In the genomic region with DNA sequence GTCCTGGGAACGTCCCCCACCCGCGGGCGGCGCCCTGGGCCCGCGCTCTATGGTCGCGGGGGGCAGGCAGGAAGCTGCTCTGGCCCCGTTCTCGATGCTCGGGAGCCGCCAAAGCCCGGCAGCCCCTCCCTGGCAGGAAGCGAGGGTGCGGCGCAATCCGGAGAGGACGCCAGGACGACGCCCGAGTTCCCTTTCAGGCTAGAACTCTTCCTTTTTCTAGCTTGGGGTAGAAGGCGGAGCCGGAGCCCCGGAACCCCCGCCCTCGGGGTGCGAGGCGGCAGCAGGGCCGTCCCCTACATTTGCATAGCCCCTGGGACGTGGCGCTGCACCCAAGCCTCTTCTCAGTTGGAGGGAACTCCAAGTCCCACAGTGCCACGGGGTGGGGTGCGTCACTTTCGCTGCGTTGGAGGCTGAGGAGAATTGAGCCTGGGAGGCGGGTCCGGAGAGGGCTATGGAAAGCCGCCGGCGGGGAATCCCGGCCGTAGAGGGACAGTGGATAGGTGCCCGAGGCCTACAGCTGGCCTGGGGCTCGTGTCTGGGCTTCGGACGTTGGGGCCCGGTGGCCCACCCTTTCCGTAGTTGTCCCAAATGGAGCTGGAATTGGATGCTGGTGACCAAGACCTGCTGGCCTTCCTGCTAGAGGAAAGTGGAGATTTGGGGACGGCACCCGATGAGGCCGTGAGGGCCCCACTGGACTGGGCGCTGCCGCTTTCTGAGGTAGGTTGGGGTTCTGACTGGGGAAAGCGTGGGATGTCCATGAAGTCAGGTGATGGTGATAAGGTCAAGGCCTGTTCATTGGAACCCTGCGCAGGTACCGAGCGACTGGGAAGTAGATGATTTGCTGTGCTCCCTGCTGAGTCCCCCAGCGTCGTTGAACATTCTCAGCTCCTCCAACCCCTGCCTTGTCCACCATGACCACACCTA, we compare ENCODE assay signal across 1 cellular context.
A peak's percentile ranks its signal among the peaks of the same experiment; 100 is the strongest.
TF ChIP-seq lines count a peak whose summit lies in the region.

A gene with protein sequence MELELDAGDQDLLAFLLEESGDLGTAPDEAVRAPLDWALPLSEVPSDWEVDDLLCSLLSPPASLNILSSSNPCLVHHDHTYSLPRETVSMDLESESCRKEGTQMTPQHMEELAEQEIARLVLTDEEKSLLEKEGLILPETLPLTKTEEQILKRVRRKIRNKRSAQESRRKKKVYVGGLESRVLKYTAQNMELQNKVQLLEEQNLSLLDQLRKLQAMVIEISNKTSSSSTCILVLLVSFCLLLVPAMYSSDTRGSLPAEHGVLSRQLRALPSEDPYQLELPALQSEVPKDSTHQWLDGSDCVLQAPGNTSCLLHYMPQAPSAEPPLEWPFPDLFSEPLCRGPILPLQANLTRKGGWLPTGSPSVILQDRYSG (plus strand): TSS at position 482 of the 924 bp plus-strand sequence. CDS start 107 bp downstream, at position 589.
A gene with protein sequence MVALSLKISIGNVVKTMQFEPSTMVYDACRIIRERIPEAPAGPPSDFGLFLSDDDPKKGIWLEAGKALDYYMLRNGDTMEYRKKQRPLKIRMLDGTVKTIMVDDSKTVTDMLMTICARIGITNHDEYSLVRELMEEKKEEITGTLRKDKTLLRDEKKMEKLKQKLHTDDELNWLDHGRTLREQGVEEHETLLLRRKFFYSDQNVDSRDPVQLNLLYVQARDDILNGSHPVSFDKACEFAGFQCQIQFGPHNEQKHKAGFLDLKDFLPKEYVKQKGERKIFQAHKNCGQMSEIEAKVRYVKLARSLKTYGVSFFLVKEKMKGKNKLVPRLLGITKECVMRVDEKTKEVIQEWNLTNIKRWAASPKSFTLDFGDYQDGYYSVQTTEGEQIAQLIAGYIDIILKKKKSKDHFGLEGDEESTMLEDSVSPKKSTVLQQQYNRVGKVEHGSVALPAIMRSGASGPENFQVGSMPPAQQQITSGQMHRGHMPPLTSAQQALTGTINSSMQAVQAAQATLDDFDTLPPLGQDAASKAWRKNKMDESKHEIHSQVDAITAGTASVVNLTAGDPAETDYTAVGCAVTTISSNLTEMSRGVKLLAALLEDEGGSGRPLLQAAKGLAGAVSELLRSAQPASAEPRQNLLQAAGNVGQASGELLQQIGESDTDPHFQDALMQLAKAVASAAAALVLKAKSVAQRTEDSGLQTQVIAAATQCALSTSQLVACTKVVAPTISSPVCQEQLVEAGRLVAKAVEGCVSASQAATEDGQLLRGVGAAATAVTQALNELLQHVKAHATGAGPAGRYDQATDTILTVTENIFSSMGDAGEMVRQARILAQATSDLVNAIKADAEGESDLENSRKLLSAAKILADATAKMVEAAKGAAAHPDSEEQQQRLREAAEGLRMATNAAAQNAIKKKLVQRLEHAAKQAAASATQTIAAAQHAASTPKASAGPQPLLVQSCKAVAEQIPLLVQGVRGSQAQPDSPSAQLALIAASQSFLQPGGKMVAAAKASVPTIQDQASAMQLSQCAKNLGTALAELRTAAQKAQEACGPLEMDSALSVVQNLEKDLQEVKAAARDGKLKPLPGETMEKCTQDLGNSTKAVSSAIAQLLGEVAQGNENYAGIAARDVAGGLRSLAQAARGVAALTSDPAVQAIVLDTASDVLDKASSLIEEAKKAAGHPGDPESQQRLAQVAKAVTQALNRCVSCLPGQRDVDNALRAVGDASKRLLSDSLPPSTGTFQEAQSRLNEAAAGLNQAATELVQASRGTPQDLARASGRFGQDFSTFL (N-terminal part only) (minus strand): TSS at position 11 of the 924 bp plus-strand sequence. CDS start 6,501 bp downstream, outside the sequence.

TF ChIP-seq in GM12878, 131 proteins besides CTCF, POLR2A, EP300 and RAD21 (continues in another document):
- TF ChIP-seq, protein P1, sequence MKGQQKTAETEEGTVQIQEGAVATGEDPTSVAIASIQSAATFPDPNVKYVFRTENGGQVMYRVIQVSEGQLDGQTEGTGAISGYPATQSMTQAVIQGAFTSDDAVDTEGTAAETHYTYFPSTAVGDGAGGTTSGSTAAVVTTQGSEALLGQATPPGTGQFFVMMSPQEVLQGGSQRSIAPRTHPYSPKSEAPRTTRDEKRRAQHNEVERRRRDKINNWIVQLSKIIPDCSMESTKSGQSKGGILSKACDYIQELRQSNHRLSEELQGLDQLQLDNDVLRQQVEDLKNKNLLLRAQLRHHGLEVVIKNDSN (IDR thresholded peaks at IDR 0.05; ENCODE audit: borderline replicate concordance, extremely low read length, insufficient read depth, low read depth, low read length): no peak
- peak; percentile 74 for TF ChIP-seq NR2C1 (IDR thresholded peaks at IDR 0.05)
- TF ChIP-seq, protein P2, sequence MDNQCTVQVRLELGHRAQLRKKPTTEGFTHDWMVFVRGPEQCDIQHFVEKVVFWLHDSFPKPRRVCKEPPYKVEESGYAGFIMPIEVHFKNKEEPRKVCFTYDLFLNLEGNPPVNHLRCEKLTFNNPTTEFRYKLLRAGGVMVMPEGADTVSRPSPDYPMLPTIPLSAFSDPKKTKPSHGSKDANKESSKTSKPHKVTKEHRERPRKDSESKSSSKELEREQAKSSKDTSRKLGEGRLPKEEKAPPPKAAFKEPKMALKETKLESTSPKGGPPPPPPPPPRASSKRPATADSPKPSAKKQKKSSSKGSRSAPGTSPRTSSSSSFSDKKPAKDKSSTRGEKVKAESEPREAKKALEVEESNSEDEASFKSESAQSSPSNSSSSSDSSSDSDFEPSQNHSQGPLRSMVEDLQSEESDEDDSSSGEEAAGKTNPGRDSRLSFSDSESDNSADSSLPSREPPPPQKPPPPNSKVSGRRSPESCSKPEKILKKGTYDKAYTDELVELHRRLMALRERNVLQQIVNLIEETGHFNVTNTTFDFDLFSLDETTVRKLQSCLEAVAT (IDR thresholded peaks at IDR 0.05): peak; percentile 89
- no peak for TF ChIP-seq MEF2A (IDR thresholded peaks at IDR 0.05; ENCODE audit: insufficient read depth, low read depth, low read length)
- TF ChIP-seq RUNX3 (IDR thresholded peaks at IDR 0.05; ENCODE audit: low read length): no peak
- TF ChIP-seq, protein P3, sequence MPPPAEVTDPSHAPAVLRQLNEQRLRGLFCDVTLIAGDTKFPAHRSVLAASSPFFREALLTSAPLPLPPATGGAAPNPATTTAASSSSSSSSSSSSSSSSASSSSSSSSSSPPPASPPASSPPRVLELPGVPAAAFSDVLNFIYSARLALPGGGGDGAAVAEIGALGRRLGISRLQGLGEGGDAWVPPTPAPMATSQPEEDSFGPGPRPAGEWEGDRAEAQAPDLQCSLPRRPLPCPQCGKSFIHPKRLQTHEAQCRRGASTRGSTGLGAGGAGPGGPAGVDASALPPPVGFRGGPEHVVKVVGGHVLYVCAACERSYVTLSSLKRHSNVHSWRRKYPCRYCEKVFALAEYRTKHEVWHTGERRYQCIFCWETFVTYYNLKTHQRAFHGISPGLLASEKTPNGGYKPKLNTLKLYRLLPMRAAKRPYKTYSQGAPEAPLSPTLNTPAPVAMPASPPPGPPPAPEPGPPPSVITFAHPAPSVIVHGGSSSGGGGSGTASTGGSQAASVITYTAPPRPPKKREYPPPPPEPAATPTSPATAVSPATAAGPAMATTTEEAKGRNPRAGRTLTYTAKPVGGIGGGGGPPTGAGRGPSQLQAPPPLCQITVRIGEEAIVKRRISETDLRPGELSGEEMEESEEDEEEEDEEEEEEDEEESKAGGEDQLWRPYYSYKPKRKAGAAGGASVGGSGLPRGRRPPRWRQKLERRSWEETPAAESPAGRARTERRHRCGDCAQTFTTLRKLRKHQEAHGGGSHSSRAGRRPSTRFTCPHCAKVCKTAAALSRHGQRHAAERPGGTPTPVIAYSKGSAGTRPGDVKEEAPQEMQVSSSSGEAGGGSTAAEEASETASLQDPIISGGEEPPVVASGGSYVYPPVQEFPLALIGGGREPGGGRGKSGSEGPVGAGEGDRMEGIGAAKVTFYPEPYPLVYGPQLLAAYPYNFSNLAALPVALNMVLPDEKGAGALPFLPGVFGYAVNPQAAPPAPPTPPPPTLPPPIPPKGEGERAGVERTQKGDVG (CRISPR knock-in tag; IDR thresholded peaks at IDR 0.05): no peak
- 0 out of 2 replicates have a peak, but pooled peaks have one; percentile 65 for TF ChIP-seq STAT1 (conservative IDR thresholded peaks at IDR 0.05)
- TF ChIP-seq TCF7 (IDR thresholded peaks at IDR 0.05; ENCODE audit: borderline replicate concordance): no peak
- peak; percentile 37; the same call in 1 of the 2 replicates for TF ChIP-seq PAX5 (IDR thresholded peaks at IDR 0.05; ENCODE audit: borderline replicate concordance, low read depth, low read length)
- TF ChIP-seq SIX5 (IDR thresholded peaks at IDR 0.05; ENCODE audit: low read depth, low read length, severe bottlenecking): peak; percentile 81
- TF ChIP-seq, protein P4, sequence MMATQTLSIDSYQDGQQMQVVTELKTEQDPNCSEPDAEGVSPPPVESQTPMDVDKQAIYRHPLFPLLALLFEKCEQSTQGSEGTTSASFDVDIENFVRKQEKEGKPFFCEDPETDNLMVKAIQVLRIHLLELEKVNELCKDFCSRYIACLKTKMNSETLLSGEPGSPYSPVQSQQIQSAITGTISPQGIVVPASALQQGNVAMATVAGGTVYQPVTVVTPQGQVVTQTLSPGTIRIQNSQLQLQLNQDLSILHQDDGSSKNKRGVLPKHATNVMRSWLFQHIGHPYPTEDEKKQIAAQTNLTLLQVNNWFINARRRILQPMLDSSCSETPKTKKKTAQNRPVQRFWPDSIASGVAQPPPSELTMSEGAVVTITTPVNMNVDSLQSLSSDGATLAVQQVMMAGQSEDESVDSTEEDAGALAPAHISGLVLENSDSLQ (IDR thresholded peaks at IDR 0.05): no peak
- peak; percentile 47; the same call in 1 of the 2 replicates for TF ChIP-seq IRF4 (IDR thresholded peaks at IDR 0.05; ENCODE audit: low read depth, low read length)
- TF ChIP-seq, protein P5, sequence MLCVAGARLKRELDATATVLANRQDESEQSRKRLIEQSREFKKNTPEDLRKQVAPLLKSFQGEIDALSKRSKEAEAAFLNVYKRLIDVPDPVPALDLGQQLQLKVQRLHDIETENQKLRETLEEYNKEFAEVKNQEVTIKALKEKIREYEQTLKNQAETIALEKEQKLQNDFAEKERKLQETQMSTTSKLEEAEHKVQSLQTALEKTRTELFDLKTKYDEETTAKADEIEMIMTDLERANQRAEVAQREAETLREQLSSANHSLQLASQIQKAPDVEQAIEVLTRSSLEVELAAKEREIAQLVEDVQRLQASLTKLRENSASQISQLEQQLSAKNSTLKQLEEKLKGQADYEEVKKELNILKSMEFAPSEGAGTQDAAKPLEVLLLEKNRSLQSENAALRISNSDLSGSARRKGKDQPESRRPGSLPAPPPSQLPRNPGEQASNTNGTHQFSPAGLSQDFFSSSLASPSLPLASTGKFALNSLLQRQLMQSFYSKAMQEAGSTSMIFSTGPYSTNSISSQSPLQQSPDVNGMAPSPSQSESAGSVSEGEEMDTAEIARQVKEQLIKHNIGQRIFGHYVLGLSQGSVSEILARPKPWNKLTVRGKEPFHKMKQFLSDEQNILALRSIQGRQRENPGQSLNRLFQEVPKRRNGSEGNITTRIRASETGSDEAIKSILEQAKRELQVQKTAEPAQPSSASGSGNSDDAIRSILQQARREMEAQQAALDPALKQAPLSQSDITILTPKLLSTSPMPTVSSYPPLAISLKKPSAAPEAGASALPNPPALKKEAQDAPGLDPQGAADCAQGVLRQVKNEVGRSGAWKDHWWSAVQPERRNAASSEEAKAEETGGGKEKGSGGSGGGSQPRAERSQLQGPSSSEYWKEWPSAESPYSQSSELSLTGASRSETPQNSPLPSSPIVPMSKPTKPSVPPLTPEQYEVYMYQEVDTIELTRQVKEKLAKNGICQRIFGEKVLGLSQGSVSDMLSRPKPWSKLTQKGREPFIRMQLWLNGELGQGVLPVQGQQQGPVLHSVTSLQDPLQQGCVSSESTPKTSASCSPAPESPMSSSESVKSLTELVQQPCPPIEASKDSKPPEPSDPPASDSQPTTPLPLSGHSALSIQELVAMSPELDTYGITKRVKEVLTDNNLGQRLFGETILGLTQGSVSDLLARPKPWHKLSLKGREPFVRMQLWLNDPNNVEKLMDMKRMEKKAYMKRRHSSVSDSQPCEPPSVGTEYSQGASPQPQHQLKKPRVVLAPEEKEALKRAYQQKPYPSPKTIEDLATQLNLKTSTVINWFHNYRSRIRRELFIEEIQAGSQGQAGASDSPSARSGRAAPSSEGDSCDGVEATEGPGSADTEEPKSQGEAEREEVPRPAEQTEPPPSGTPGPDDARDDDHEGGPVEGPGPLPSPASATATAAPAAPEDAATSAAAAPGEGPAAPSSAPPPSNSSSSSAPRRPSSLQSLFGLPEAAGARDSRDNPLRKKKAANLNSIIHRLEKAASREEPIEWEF (IDR thresholded peaks at IDR 0.05; ENCODE audit: insufficient replicate concordance, low read depth, low read length): no peak
- TF ChIP-seq IKZF1 (conservative IDR thresholded peaks at IDR 0.05): peak; percentile 95
- no peak for TF ChIP-seq ZNF217 (IDR thresholded peaks at IDR 0.05)
- no peak for TF ChIP-seq HDAC2 (IDR thresholded peaks at IDR 0.05)
- TF ChIP-seq FOXK2 (IDR thresholded peaks at IDR 0.05): no peak
- peak; percentile 99; the same call in 2 of the 3 replicates for TF ChIP-seq POU2F2 (IDR thresholded peaks at IDR 0.05; ENCODE audit: borderline replicate concordance, low read depth, low read length)
- TF ChIP-seq BRCA1 (IDR thresholded peaks at IDR 0.05; ENCODE audit: low read depth, low read length): no peak
- TF ChIP-seq STAT3 (IDR thresholded peaks at IDR 0.05; ENCODE audit: low read depth, low read length): no peak
- no peak for TF ChIP-seq SUZ12 (IDR thresholded peaks at IDR 0.05; ENCODE audit: unreplicated experiment)
- TF ChIP-seq RB1 (IDR thresholded peaks at IDR 0.05; ENCODE audit: borderline replicate concordance): peak; percentile 66; the same call in 1 of the 2 replicates
- TF ChIP-seq POLR2AphosphoS2 (IDR thresholded peaks at IDR 0.05; ENCODE audit: low read depth, low read length): peak; percentile 53; the same call in 1 of the 2 replicates
- TF ChIP-seq, protein P6, sequence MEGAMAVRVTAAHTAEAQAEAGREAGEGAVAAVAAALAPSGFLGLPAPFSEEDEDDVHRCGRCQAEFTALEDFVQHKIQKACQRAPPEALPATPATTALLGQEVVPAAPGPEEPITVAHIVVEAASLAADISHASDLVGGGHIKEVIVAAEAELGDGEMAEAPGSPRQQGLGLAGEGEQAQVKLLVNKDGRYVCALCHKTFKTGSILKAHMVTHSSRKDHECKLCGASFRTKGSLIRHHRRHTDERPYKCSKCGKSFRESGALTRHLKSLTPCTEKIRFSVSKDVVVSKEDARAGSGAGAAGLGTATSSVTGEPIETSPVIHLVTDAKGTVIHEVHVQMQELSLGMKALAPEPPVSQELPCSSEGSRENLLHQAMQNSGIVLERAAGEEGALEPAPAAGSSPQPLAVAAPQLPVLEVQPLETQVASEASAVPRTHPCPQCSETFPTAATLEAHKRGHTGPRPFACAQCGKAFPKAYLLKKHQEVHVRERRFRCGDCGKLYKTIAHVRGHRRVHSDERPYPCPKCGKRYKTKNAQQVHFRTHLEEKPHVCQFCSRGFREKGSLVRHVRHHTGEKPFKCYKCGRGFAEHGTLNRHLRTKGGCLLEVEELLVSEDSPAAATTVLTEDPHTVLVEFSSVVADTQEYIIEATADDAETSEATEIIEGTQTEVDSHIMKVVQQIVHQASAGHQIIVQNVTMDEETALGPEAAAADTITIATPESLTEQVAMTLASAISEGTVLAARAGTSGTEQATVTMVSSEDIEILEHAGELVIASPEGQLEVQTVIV (IDR thresholded peaks at IDR 0.05; ENCODE audit: borderline replicate concordance, partially characterized antibody): peak; percentile 75
- TF ChIP-seq PAX8 (IDR thresholded peaks at IDR 0.05): no peak
- TF ChIP-seq, protein P7, sequence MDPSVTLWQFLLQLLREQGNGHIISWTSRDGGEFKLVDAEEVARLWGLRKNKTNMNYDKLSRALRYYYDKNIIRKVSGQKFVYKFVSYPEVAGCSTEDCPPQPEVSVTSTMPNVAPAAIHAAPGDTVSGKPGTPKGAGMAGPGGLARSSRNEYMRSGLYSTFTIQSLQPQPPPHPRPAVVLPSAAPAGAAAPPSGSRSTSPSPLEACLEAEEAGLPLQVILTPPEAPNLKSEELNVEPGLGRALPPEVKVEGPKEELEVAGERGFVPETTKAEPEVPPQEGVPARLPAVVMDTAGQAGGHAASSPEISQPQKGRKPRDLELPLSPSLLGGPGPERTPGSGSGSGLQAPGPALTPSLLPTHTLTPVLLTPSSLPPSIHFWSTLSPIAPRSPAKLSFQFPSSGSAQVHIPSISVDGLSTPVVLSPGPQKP (IDR thresholded peaks at IDR 0.05; ENCODE audit: low read depth, low read length): peak; percentile 91
- peak; percentile 93 for TF ChIP-seq CREM (IDR thresholded peaks at IDR 0.05; ENCODE audit: low read depth)
